In the genomic region with DNA sequence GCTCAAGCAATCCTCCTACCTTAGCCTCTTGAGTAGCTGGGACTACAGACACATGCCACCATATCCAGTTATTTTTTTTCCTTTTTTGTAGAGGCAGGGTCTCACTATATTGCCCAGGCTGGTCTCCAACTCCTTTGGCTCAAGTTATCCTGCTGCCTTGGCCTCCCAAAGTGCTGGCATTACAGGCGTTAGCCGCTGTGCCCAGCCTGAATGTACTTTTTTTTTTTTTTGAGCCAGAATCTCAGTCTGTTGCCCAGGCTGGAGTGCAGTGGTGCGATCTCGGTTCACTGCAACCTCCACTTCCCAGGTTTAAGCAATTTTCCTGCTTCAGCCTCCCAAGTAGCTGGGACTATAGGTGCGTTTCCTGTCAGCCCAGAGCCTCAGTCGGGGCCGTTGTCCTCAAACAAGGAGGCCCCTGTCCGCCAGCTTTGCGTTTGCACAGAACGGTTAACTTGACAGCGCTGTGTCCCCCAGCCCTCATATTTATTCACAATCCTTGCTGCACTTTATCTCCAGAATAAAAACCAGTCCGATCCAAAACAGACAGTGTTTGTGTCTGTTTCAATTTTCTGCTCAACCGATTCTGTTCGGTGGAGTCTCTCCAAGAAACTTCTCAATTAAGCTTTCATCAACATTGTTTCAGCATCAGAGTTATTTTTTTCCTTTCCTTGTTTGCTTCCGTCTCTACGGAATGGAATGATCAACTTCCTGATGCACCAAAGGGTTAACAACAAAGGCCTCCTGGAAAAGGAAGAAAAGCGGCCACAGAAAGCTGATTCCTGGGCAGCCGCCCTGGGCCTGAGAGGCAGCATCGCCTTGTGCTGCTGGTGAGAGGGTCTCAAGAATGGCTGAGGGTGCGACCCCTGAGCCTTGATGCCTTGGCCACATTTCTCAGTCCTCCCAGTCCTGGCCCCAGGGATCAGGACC, we compare ENCODE assay signal across 8 cellular contexts.
DNase-seq lines count a peak whose midpoint lies in the region; ATAC-seq and TF ChIP-seq lines count a peak whose summit lies in the region.

No MANE protein-coding gene starts in this region.

- no peak overlapping the region for H3K4ac ChIP-seq in mesenchymal stem cell (ENCODE audit: low read depth in 1 of 2, low read length in 2 of 2)

- DNase-seq in Caco-2: no peak
- DNase-seq in NB4 (ENCODE audit: low read depth): no peak
- DNase-seq in caudate nucleus (lab: John Stamatoyannopoulos, UW): peak in 9 of 61 donors; percentile 4 to 38 (median 15)
- DNase-seq in mesenchymal stem cell: no peak
- DNase-seq in RPMI8226: no peak

- H3K14ac ChIP-seq in mesenchymal stem cell (ENCODE audit: low read length in 2 of 2): no peak overlapping the region

- peak overlapping the region; percentile 4 for H4K8ac ChIP-seq in mesenchymal stem cell (ENCODE audit: low read length)

- TF ChIP-seq POLR2A in NB4 (IDR thresholded peaks at IDR 0.05; ENCODE audit: extremely low read depth, insufficient read length): no peak

- no TSS peak for BruUV-seq in Caco-2 (replicated peaks; lab: Mats Ljungman, UMichigan)

- no peaks in the 10 kb centered on the region for H3K27me3 Mint-ChIP-seq in Caco-2 (ENCODE audit: insufficient read depth, unreplicated experiment)

- H2AK5ac ChIP-seq in mesenchymal stem cell (ENCODE audit: low read length, severe bottlenecking): no peak overlapping the region

- POLR2A ChIA-PET in Caco-2 (lab: Charles Lee): interaction anchor here (0.5 to 0.7 kb wide), 2 partner anchors 19 to 234 kb away, joined by 3 to 7 read pairs; no protein-coding TSS in a partner anchor

- no peak overlapping the region for H2BK12ac ChIP-seq in mesenchymal stem cell (ENCODE audit: low read length in 2 of 2)

- ATAC-seq in GM21576 (IDR thresholded peaks at IDR 0.05; ENCODE audit: unreplicated experiment): no peak
- no peak for ATAC-seq in GM21619 (IDR thresholded peaks at IDR 0.05; ENCODE audit: unreplicated experiment)

- no peak for TF ChIP-seq CTCF in Caco-2 (IDR thresholded peaks at IDR 0.05; ENCODE audit: insufficient read depth in 1 of 2, low read depth in 1 of 2, low read length in 1 of 2, severe bottlenecking in 1 of 2, unreplicated experiment in 1 of 2)
- TF ChIP-seq CTCF in NB4 (IDR thresholded peaks at IDR 0.05; ENCODE audit: low read depth, low read length): no peak

- H3K9ac ChIP-seq in mesenchymal stem cell (ENCODE audit: low read length): peak overlapping the region; percentile 92

- H3K4me1 Mint-ChIP-seq in Caco-2 (ENCODE audit: low read depth, unreplicated experiment): peaks cover 17% of the 10 kb centered on the region

- no peaks in the 10 kb centered on the region for H3K27me3 ChIP-seq in Caco-2 (replicated peaks; ENCODE audit: control insufficient read depth, insufficient read depth, low read length)
- H3K27me3 ChIP-seq in mesenchymal stem cell (ENCODE audit: control insufficient read depth in 1 of 2, insufficient read depth in 1 of 2, low read length in 2 of 2): no peaks in the 10 kb centered on the region

- 82% methylated on average over 20 of the region's 20 CpGs for WGBS in mesenchymal stem cell
- 17% methylated on average over 20 of the region's 20 CpGs for WGBS in urinary bladder

- no peak overlapping the region for H3K4me2 ChIP-seq in mesenchymal stem cell (ENCODE audit: low read length, poor library complexity, severe bottlenecking)

- H2AFZ ChIP-seq in mesenchymal stem cell (ENCODE audit: low read depth, low read length): no peak overlapping the region

- H2BK15ac ChIP-seq in mesenchymal stem cell (ENCODE audit: low read depth, poor library complexity, severe bottlenecking): no peak overlapping the region

- no peaks in the 10 kb centered on the region for H3K79me1 ChIP-seq in mesenchymal stem cell (replicated peaks; ENCODE audit: low read length, poor library complexity, severe bottlenecking)

- CTCF ChIA-PET in Caco-2 (lab: Charles Lee): interaction anchor here (0.6 to 3.1 kb wide), 5 partner anchors 22 to 699 kb away, joined by 4 to 10 read pairs (median 5); no protein-coding TSS in a partner anchor

- peak overlapping the region; percentile 92 for H3K4me3 Mint-ChIP-seq in Caco-2 (ENCODE audit: unreplicated experiment)

- H3K36me3 Mint-ChIP-seq in Caco-2 (ENCODE audit: insufficient read depth, unreplicated experiment): peaks cover 18% of the 10 kb centered on the region

- H2BK120ac ChIP-seq in mesenchymal stem cell (ENCODE audit: low read depth, low read length): no peak overlapping the region

- no peak overlapping the region for H3K18ac ChIP-seq in mesenchymal stem cell (ENCODE audit: low read depth in 1 of 2, low read length in 2 of 2)

- H3K36me3 ChIP-seq in Caco-2 (ENCODE audit: control insufficient read depth, insufficient read depth, low read length) (no peaks in the 10 kb centered on the region; the same call in 1 of the 2 replicates), mesenchymal stem cell (ENCODE audit: control insufficient read depth in 1 of 2, insufficient read depth in 2 of 2, low read depth in 1 of 2, low read length in 2 of 2) (no peaks in the 10 kb centered on the region), urinary bladder (ENCODE audit: insufficient read depth) (no peaks in the 10 kb centered on the region)

- H3K27ac ChIP-seq in caudate nucleus (ENCODE audit: low read depth, low read length) (peak overlapping the region; percentile 69), mesenchymal stem cell (ENCODE audit: low read length, poor library complexity, severe bottlenecking) (no peak overlapping the region), urinary bladder (ENCODE audit: low read depth) (no peak overlapping the region)

- H3K4me1 ChIP-seq in Caco-2 (peaks cover 6% of the 10 kb centered on the region; the same call in 1 of the 2 replicates), mesenchymal stem cell (ENCODE audit: control insufficient read depth, insufficient read depth, low read depth, low read length) (peaks cover 1% of the 10 kb centered on the region), urinary bladder (ENCODE audit: insufficient read depth) (no peaks in the 10 kb centered on the region)

- H3K27ac Mint-ChIP-seq in Caco-2 (ENCODE audit: unreplicated experiment): peak overlapping the region; percentile 23

- H3K9me3 ChIP-seq in Caco-2 (no peaks in the 10 kb centered on the region), mesenchymal stem cell (ENCODE audit: control insufficient read depth, low read length) (no peaks in the 10 kb centered on the region)

- intact Hi-C loops in Caco-2 (cut with micrococcal nuclease; ENCODE audit: unreplicated experiment): loop anchor here (1.0 to 5.0 kb wide), 7 partner anchors 23 to 692 kb away; partner anchors contain the start of gene EZH2

- no peaks in the 10 kb centered on the region for H3K9me3 Mint-ChIP-seq in Caco-2 (ENCODE audit: unreplicated experiment)

- H2BK5ac ChIP-seq in mesenchymal stem cell (ENCODE audit: low read depth, low read length, poor library complexity, severe bottlenecking): no peak overlapping the region

- H3K23ac ChIP-seq in mesenchymal stem cell (ENCODE audit: low read length in 2 of 2): no peak overlapping the region

- H3K4me3 ChIP-seq in Caco-2 (ENCODE audit: low read depth, low read length) (peak overlapping the region; percentile 67), NB4 (ENCODE audit: low read depth, low read length) (peak overlapping the region; percentile 80), mesenchymal stem cell (ENCODE audit: insufficient read depth in 1 of 2, low read depth in 1 of 2, low read length in 2 of 2) (peak overlapping the region in 1 of 2 experiments; percentile 88), urinary bladder (ENCODE audit: low read depth, low read length) (peak overlapping the region; percentile 26)

- H4K91ac ChIP-seq in mesenchymal stem cell (ENCODE audit: low read length): no peak overlapping the region
